Comparison of ENCODE assay signal across 22 cellular contexts in the genomic region with DNA sequence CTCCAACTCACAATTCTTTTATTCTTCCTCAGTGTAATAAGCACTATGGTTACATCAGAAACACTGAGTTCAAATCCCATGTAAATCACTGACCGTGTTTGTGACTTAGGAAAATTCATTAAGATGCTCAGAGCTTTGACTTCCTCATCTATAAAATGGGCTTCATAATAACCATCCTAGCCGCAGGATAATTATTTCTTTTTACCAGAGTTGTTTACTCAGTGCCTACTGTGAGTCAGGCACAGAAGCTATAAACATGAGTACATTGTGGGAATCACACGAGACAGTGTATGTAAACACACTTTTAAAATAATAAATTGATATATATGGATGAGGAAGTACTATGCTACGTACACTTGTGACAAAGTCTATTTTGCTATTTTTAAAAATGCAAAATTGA.
DNase-seq lines count a peak whose midpoint lies in the region; ATAC-seq and TF ChIP-seq lines count a peak whose summit lies in the region.
"Had no signal": no experiment of that assay in that cellular context is flagged by ENCODE, and none has a peak within 500 bp of the region (broad histone marks: within the 10 kb centered on the region; RNA-seq: fewer than 3 reads in every experiment).

No MANE protein-coding gene starts in this region.

- ATAC-seq in GM21737 (IDR thresholded peaks at IDR 0.05; ENCODE audit: unreplicated experiment) (no peak), aorta (ENCODE audit: low FRiP score) (no peak)
- ATAC-seq: HCT116 had no signal

- H3K4me1 ChIP-seq in HEK293 (ENCODE audit: control insufficient read depth, insufficient read depth, low read length), result no peaks in the 10 kb centered on the region
- H3K4me1 ChIP-seq in aorta (ENCODE audit: control insufficient read depth in 1 of 2, insufficient read depth in 2 of 2, low read length in 2 of 2), result no peaks in the 10 kb centered on the region
- H3K4me1 ChIP-seq: BLaER1 had no signal

- H3K9me3 ChIP-seq in HEK293 (ENCODE audit: control insufficient read depth, insufficient read depth, low read depth, low read length) (no peaks in the 10 kb centered on the region), aorta (ENCODE audit: control insufficient read depth, low read length) (no peaks in the 10 kb centered on the region)
- H3K9me3 ChIP-seq: BLaER1, SJSA1 had no signal

- intact Hi-C loops in aorta (cut with DNase I), result no loop called here

- DNase-seq in DMS153 treated with DMSO at 0.1 percent for 48 hours (lab: John Stamatoyannopoulos, UW; ENCODE audit: unreplicated experiment) (peak; percentile 80), NCI-H1417 treated with DMSO at 0.1 percent for 48 hours (lab: John Stamatoyannopoulos, UW) (peak; percentile 13), amniotic epithelial cell (ENCODE audit: low read depth) (peak; percentile 17), aorta (no peak)
- DNase-seq in activated naive CD4-positive, alpha-beta T cell treated with Interleukin-2 at 50 U/mL for 16 hours, result no peak
- DNase-seq: CD4-positive, alpha-beta T cell; DMS79 treated with DMSO at 0.1 percent for 48 hours; GOT3; KBM-7; MM.1S; NCI-H1694; NCI-H2171; NCI-H226; NCI-H524; PC-9; Right ventricle myocardium superior; T-helper 2 cell had no signal

- H3K27me3 ChIP-seq in aorta (ENCODE audit: control insufficient read depth in 1 of 2, insufficient read depth in 2 of 2, low read length in 1 of 2), result peaks cover 0 to 2% of the 10 kb centered on the region in 2 donors
- H3K27me3 ChIP-seq: BLaER1, SJSA1 had no signal

- CTCF ChIA-PET in HEK293 (lab: Yijun Ruan, JAX), result no interaction called here

- H3K36me3 ChIP-seq in HEK293 (ENCODE audit: control insufficient read depth in 2 of 2, insufficient read depth in 1 of 2, low read length in 2 of 2) (no peaks in the 10 kb centered on the region), aorta (ENCODE audit: control insufficient read depth in 1 of 2, insufficient read depth in 2 of 2, low read length in 1 of 2) (no peaks in the 10 kb centered on the region)
- H3K36me3 ChIP-seq: BLaER1, SJSA1 had no signal

- H3K27ac ChIP-seq in HEK293 (ENCODE audit: extremely low read depth, low read depth, low read length) (no peak overlapping the region), aorta (ENCODE audit: low read depth in 1 of 2, low read length in 2 of 2) (no peak overlapping the region)
- H3K27ac ChIP-seq: BLaER1, PC-9, SJSA1 had no signal

- 85 to 88% methylated on average over 4 of the region's 4 CpGs for WGBS in aorta, 2 donors

- POLR2A ChIA-PET in HEK293 (lab: Yijun Ruan, JAX), result no interaction called here

- H3K4me3 ChIP-seq in HEK293 (ENCODE audit: low read depth, low read length), result no peak overlapping the region
- H3K4me3 ChIP-seq in aorta (ENCODE audit: low read length in 2 of 2), result no peak overlapping the region
- H3K4me3 ChIP-seq: BLaER1, PC-9, SJSA1 had no signal

- no peak for TF ChIP-seq CTCF in HEK293 (tag by site-specific recombination; IDR thresholded peaks at IDR 0.05)

TF ChIP-seq in HEK293, 187 proteins besides CTCF, POLR2A, EP300 and RAD21:
- no peak for TF ChIP-seq IKZF3 (tag by site-specific recombination; IDR thresholded peaks at IDR 0.05)
- 0 out of 2 replicates have a peak, but pooled peaks have one; percentile 22 for TF ChIP-seq OSR2 (tag by site-specific recombination; IDR thresholded peaks at IDR 0.05)

Comparison
In these comparisons a context has a peak if more than half of its experiments do, and no peak if none do; other contexts are left out.
1. DNase-seq: peak in DMS153 treated with DMSO at 0.1 percent for 48 hours (single experiment), NCI-H1417 treated with DMSO at 0.1 percent for 48 hours (single experiment) and amniotic epithelial cell (single experiment); none in activated naive CD4-positive, alpha-beta T cell treated with Interleukin-2 at 50 U/mL for 16 hours (single experiment) and aorta (0 of 2).